ENCODE assay signal across 21 cellular contexts in genomic region chr20:61891916-61892649, GRCh38.
A peak's percentile ranks its signal among the peaks of the same experiment; 100 is the strongest.
DNase-seq lines count a peak whose midpoint lies in the region; ATAC-seq and TF ChIP-seq lines count a peak whose summit lies in the region.
"Had no signal": no experiment of that assay in that cellular context is flagged by ENCODE, and none has a peak within 500 bp of the region (broad histone marks: within the 10 kb centered on the region; RNA-seq: fewer than 3 reads in every experiment).

No MANE protein-coding gene starts in this region.

- ATAC-seq in Right ventricle myocardium superior (ENCODE audit: poor library complexity) (no peak), GM21717 (IDR thresholded peaks at IDR 0.05; ENCODE audit: unreplicated experiment) (no peak)
- no peak for ATAC-seq in CD8-positive, alpha-beta T cell
- ATAC-seq: GM12878 had no signal

- H3K4me3 Mint-ChIP-seq in neural progenitor cell, result no peak overlapping the region
- no peak overlapping the region for H3K4me3 Mint-ChIP-seq in CD8-positive, alpha-beta T cell
- H3K4me3 Mint-ChIP-seq: CD4-positive, CD25-positive, alpha-beta regulatory T cell had no signal

- H3K36me3 ChIP-seq in KOPT-K1 (ENCODE audit: insufficient read depth, low read length) (no peaks in the 10 kb centered on the region), neural progenitor cell (no peaks in the 10 kb centered on the region)
- H3K36me3 ChIP-seq in CD8-positive, alpha-beta T cell (ENCODE audit: insufficient read depth, low read length), result no peaks in the 10 kb centered on the region
- H3K36me3 ChIP-seq: BLaER1 had no signal

- H3K9me3 Mint-ChIP-seq in neural progenitor cell, result peaks cover 14% of the 10 kb centered on the region
- H3K9me3 Mint-ChIP-seq in CD8-positive, alpha-beta T cell, result no peaks in the 10 kb centered on the region

- no peak overlapping the region for H3K4me3 ChIP-seq in neural progenitor cell
- H3K4me3 ChIP-seq in CD8-positive, alpha-beta T cell (ENCODE audit: low read depth, low read length), result no peak overlapping the region
- H3K4me3 ChIP-seq: BLaER1, GM12878 had no signal

- intact Hi-C loops in Right ventricle myocardium superior (cut with DNase I), result no loop called here
- intact Hi-C loops in cardiac septum (cut with DNase I), result no loop called here
- intact Hi-C loops in CD8-positive, alpha-beta T cell (cut with DNase I, micrococcal nuclease), result loop anchor here (10.0 kb wide), 2 partner anchors 1677 to 1837 kb away; no protein-coding TSS in a partner anchor

- H3K4me1 Mint-ChIP-seq in neural progenitor cell, result peaks cover 3% of the 10 kb centered on the region
- H3K4me1 Mint-ChIP-seq in CD8-positive, alpha-beta T cell (ENCODE audit: low read depth), result peaks cover 3% of the 10 kb centered on the region

- H2AFZ ChIP-seq in neural progenitor cell (replicated peaks), result no peak overlapping the region

- H3K4me1 ChIP-seq in neural progenitor cell, result no peaks in the 10 kb centered on the region
- H3K4me1 ChIP-seq in CD8-positive, alpha-beta T cell (ENCODE audit: insufficient read depth, low read length), result no peaks in the 10 kb centered on the region

- POLR2A ChIA-PET in CD8-positive, alpha-beta T cell (lab: Charles Lee), result no interaction called here

- DNase-seq in Right ventricle myocardium superior (peak; percentile 17), cardiac septum (ENCODE audit: low spot score) (no peak), neural progenitor cell (ENCODE audit: low spot score) (no peak), NK-92 (lab: John Stamatoyannopoulos, UW; ENCODE audit: unreplicated experiment) (no peak)
- no peak for DNase-seq in CD8-positive, alpha-beta T cell
- DNase-seq: 8988T; CD4-positive, CD25-positive, alpha-beta regulatory T cell; DMS53; KG1; MM.1S; NCI-H1417; NCI-H1694; NCI-H2029 treated with DMSO at 0.1 percent for 48 hours; NCI-H2227 treated with DMSO at 0.1 percent for 48 hours; NCI-H526 treated with DMSO at 0.1 percent for 48 hours; RPMI8226; SHP77 treated with DMSO at 0.1 percent for 48 hours had no signal

- no peaks in the 10 kb centered on the region for H3K36me3 Mint-ChIP-seq in neural progenitor cell
- no peaks in the 10 kb centered on the region for H3K36me3 Mint-ChIP-seq in CD8-positive, alpha-beta T cell
- H3K36me3 Mint-ChIP-seq: CD4-positive, CD25-positive, alpha-beta regulatory T cell had no signal

- H3K27ac ChIP-seq in KOPT-K1 (ENCODE audit: low read depth, low read length, poor library complexity, severe bottlenecking) (peak overlapping the region; percentile 61), neural progenitor cell (no peak overlapping the region)
- no peak overlapping the region for H3K27ac ChIP-seq in CD8-positive, alpha-beta T cell (ENCODE audit: low read depth, low read length)
- H3K27ac ChIP-seq: BLaER1 had no signal

- H4K20me1 ChIP-seq in neural progenitor cell (ENCODE audit: low read depth), result no peaks in the 10 kb centered on the region
- H4K20me1 ChIP-seq: BLaER1 had no signal

- H3K9me3 ChIP-seq in KOPT-K1 (ENCODE audit: insufficient read depth, low read length, poor library complexity, severe bottlenecking) (no peaks in the 10 kb centered on the region), neural progenitor cell (ENCODE audit: low read depth) (no peaks in the 10 kb centered on the region)
- H3K9me3 ChIP-seq in CD8-positive, alpha-beta T cell (ENCODE audit: low read length), result no peaks in the 10 kb centered on the region
- H3K9me3 ChIP-seq: BLaER1 had no signal

- H3K79me2 ChIP-seq in neural progenitor cell (ENCODE audit: low read depth), result no peaks in the 10 kb centered on the region

- H3K27me3 ChIP-seq in neural progenitor cell, result peaks cover 22% of the 10 kb centered on the region
- no peaks in the 10 kb centered on the region for H3K27me3 ChIP-seq in CD8-positive, alpha-beta T cell (ENCODE audit: insufficient read depth, low read length)
- H3K27me3 ChIP-seq: BLaER1 had no signal

- CTCF ChIA-PET in CD8-positive, alpha-beta T cell (lab: Charles Lee), result interaction anchor here (0.6 to 1.1 kb wide), 2 partner anchors 296 to 1835 kb away, joined by 3 to 4 read pairs; no protein-coding TSS in a partner anchor

- no peak overlapping the region for H3K4me2 ChIP-seq in neural progenitor cell
- H3K4me2 ChIP-seq: BLaER1 had no signal

- peak overlapping the region; percentile 46 for H3K27ac Mint-ChIP-seq in neural progenitor cell
- no peak overlapping the region for H3K27ac Mint-ChIP-seq in CD8-positive, alpha-beta T cell
- H3K27ac Mint-ChIP-seq: CD4-positive, CD25-positive, alpha-beta regulatory T cell had no signal

- no peak for TF ChIP-seq CTCF in neural progenitor cell (IDR thresholded peaks at IDR 0.05)
- no peak for TF ChIP-seq CTCF in CD8-positive, alpha-beta T cell (IDR thresholded peaks at IDR 0.05)

- peaks cover 11% of the 10 kb centered on the region for H3K27me3 Mint-ChIP-seq in neural progenitor cell (ENCODE audit: insufficient read depth, low read depth)
- peaks cover 16% of the 10 kb centered on the region for H3K27me3 Mint-ChIP-seq in CD8-positive, alpha-beta T cell (ENCODE audit: low read depth)
- H3K27me3 Mint-ChIP-seq: CD4-positive, CD25-positive, alpha-beta regulatory T cell had no signal

- no peaks in the 10 kb centered on the region for H3F3A ChIP-seq in neural progenitor cell (ENCODE audit: low read depth)

- no peak overlapping the region for H3K9ac ChIP-seq in neural progenitor cell
- H3K9ac ChIP-seq: BLaER1 had no signal

Comparison
In these comparisons a context has a peak if more than half of its experiments do, and no peak if none do; other contexts are left out.
1. intact Hi-C loops: an anchor here in CD8-positive, alpha-beta T cell (10.0 kb wide); none called in Right ventricle myocardium superior and cardiac septum.